15 cellular contexts compared by ENCODE assay signal in the genomic region with DNA sequence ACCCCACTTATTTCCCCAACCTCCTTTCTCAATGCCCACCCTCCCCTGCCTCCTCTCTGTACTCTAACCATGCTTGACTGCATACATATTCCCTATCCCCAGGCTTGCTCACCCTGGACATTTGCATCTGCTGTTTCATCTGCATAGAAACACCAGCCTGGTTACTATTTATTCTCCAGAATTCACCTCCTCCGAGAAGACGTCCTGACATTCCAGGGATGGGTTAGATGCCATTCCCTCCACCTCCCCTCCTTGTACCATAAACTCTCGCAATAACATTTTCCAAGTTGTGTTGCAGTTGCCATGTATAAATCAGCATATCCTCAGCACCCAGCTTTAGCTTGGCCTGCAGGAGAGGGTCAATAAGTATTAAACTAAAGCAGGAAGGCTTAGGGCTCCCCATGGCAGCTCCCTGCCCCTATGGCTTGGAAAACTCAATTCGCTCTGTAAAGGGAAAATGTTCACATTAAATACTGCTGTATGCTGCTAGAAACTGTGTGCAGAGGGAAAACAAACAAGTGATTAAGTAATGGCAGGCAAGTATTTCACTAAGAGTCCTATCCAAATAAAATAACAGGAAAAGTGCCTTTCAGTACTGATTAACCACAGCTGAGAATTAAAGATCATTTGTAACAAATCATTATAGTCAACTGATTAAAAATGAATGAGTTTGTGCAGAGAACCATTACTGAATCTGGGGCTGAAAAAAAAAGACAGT.
"Had no signal": no experiment of that assay in that cellular context is flagged by ENCODE, and none has a peak within 500 bp of the region (broad histone marks: within the 10 kb centered on the region; RNA-seq: fewer than 3 reads in every experiment).

No MANE protein-coding gene starts in this region.

- H3K4me1 ChIP-seq: adrenal gland, gastroesophageal sphincter had no signal

- H3K36me3 ChIP-seq: adrenal gland, gastroesophageal sphincter, thoracic aorta had no signal

- H3K27ac ChIP-seq: adrenal gland, gastroesophageal sphincter, thoracic aorta had no signal

- H3K36me3 Mint-ChIP-seq: activated naive CD4-positive, alpha-beta T cell treated with anti-CD3 and anti-CD28 coated beads, Interleukin-2, amount 10 ng/mL, durations not matched to agents 7 days and 5 days; brain had no signal

- H3K27ac Mint-ChIP-seq: activated CD8-positive, alpha-beta T cell treated with anti-CD3 and anti-CD28 coated beads, Interleukin-2, amount 10 ng/mL, durations not matched to agents 7 days and 5 days; activated naive CD4-positive, alpha-beta T cell treated with anti-CD3 and anti-CD28 coated beads, Interleukin-2, amount 10 ng/mL, durations not matched to agents 7 days and 5 days; brain; dendritic cell treated with granulocyte-macrophage colony-stimulating factor and Interleukin-4, amounts not matched to agents 40 ng/mL and 50 ng/mL, for 4 days; effector memory CD8-positive, alpha-beta T cell; stimulated activated naive CD8-positive, alpha-beta T cell treated with anti-CD3 and anti-CD28 coated beads, Interleukin-15, amount 100 ng/mL, for 72 hours had no signal

- H3K27me3 ChIP-seq: adrenal gland had no signal

- H3K4me3 ChIP-seq: adrenal gland, gastroesophageal sphincter, thoracic aorta had no signal

- H3K27me3 Mint-ChIP-seq: dendritic cell treated with granulocyte-macrophage colony-stimulating factor and Interleukin-4, amounts not matched to agents 40 ng/mL and 50 ng/mL, for 4 days had no signal

- DNase-seq: activated CD4-positive, alpha-beta T cell treated with anti-CD3 and anti-CD28 coated beads for 48 hours; activated CD8-positive, alpha-beta T cell treated with anti-CD3 and anti-CD28 coated beads, Interleukin-2, amount 10 ng/mL, durations not matched to agents 7 days and 5 days; activated naive CD4-positive, alpha-beta T cell treated with anti-CD3 and anti-CD28 coated beads, Interleukin-2, amount 10 ng/mL, durations not matched to agents 7 days and 5 days; adrenal gland; effector memory CD8-positive, alpha-beta T cell; mammary epithelial cell; stimulated activated CD4-positive, alpha-beta T cell treated with anti-CD3 and anti-CD28 coated beads, Interleukin-15, amount 100 ng/mL, for 24 hours; stimulated activated CD4-positive, alpha-beta T cell treated with anti-CD3 and anti-CD28 coated beads, Interleukin-4, amount 100 ng/mL, for 24 hours; stimulated activated naive CD8-positive, alpha-beta T cell treated with anti-CD3 and anti-CD28 coated beads, Interleukin-15, amount 100 ng/mL, for 72 hours; T-helper 1 cell had no signal

- ATAC-seq: activated CD8-positive, alpha-beta T cell treated with anti-CD3 and anti-CD28 coated beads, Interleukin-2, amount 10 ng/mL, durations not matched to agents 7 days and 5 days; effector memory CD8-positive, alpha-beta T cell; gastroesophageal sphincter; stimulated activated naive CD8-positive, alpha-beta T cell treated with anti-CD3 and anti-CD28 coated beads, Interleukin-15, amount 100 ng/mL, for 72 hours had no signal

- H3K4me3 Mint-ChIP-seq: activated CD8-positive, alpha-beta T cell treated with anti-CD3 and anti-CD28 coated beads, Interleukin-2, amount 10 ng/mL, durations not matched to agents 7 days and 5 days; activated naive CD4-positive, alpha-beta T cell treated with anti-CD3 and anti-CD28 coated beads, Interleukin-2, amount 10 ng/mL, durations not matched to agents 7 days and 5 days; brain; dendritic cell treated with granulocyte-macrophage colony-stimulating factor and Interleukin-4, amounts not matched to agents 40 ng/mL and 50 ng/mL, for 4 days; effector memory CD8-positive, alpha-beta T cell; nephron; stimulated activated naive CD8-positive, alpha-beta T cell treated with anti-CD3 and anti-CD28 coated beads, Interleukin-15, amount 100 ng/mL, for 72 hours had no signal

- H3K4me1 Mint-ChIP-seq: nephron; stimulated activated naive CD8-positive, alpha-beta T cell treated with anti-CD3 and anti-CD28 coated beads, Interleukin-15, amount 100 ng/mL, for 72 hours had no signal

- H3K9me3 Mint-ChIP-seq: activated naive CD4-positive, alpha-beta T cell treated with anti-CD3 and anti-CD28 coated beads, Interleukin-2, amount 10 ng/mL, durations not matched to agents 7 days and 5 days; dendritic cell treated with granulocyte-macrophage colony-stimulating factor and Interleukin-4, amounts not matched to agents 40 ng/mL and 50 ng/mL, for 4 days; effector memory CD8-positive, alpha-beta T cell; nephron; stimulated activated naive CD8-positive, alpha-beta T cell treated with anti-CD3 and anti-CD28 coated beads, Interleukin-15, amount 100 ng/mL, for 72 hours had no signal
